Comparison of ENCODE assay signal across 8 cellular contexts in the genomic region with DNA sequence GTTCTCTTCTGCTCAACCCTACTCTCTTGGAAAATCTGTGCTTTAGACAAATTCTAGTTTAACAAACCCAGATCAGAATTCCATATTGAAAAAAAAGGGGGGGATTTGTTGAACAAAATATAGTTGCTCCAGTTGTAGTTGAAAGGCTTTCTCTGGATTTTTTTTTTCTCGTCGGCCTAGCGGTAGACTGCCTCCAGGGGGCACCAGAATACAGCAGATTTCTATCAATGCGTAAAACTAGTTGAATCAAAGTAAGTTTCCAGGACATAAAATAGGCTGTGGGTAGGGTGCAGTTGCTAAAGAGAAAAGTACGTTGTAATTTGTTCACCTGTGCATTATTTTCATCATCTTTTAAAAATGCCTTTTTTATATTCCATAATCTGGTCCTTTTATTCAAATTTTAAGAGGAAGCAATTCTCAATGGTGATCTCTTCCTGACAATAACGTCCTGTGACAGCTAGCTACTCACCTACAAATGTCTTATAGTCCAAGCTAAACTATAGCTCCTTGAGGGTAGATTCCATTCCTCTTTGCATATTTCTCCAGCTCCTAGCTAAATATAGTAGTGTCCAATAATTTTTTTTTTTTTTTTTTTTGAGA.
DNase-seq lines count a peak whose midpoint lies in the region; ATAC-seq and TF ChIP-seq lines count a peak whose summit lies in the region.
"Had no signal": no experiment of that assay in that cellular context is flagged by ENCODE, and none has a peak within 500 bp of the region (broad histone marks: within the 10 kb centered on the region; RNA-seq: fewer than 3 reads in every experiment).

No MANE protein-coding gene starts in this region.

- no peak overlapping the region for H3K4me3 ChIP-seq in left lung

- H3K4me1 ChIP-seq in left lung: peaks cover 0 to 5% of the 10 kb centered on the region in 2 donors

- ATAC-seq in left lung: peak; percentile 90

- DNase-seq in GM10266 (ENCODE audit: extremely low spot score) (peak; percentile 52), NCI-H1694 treated with DMSO at 0.1 percent for 48 hours (lab: John Stamatoyannopoulos, UW) (peak; percentile 11), cerebellar cortex (ENCODE audit: low spot score) (peak; percentile 54), left lung (no peak), ecto neural progenitor cell (ENCODE audit: low spot score) (no peak)
- DNase-seq in activated CD4-positive, CD25-positive, alpha-beta regulatory T cell (lab: John Stamatoyannopoulos, UW): peak; percentile 10 to 48 (median 34)
- DNase-seq in stimulated activated CD4-positive, alpha-beta T cell treated with anti-CD3 and anti-CD28 coated beads, TNF-alpha, amount 100 ng/mL, for 4 hours (ENCODE audit: low read depth in 3 of 3): peak; percentile 11 to 45 (median 21)

- peaks cover 0 to 9% of the 10 kb centered on the region in 2 donors for H3K9me3 ChIP-seq in left lung

- H3K27me3 ChIP-seq in left lung: no peaks in the 10 kb centered on the region

- TF ChIP-seq CTCF in GM10266 (IDR thresholded peaks at IDR 0.05; ENCODE audit: control insufficient read depth, insufficient read depth, low read depth, missing control alignments): peak; percentile 80
- TF ChIP-seq CTCF in left lung (IDR thresholded peaks at IDR 0.05): peak; percentile 69 to 83

- intact Hi-C loops in left lung (cut with DNase I): loop anchor here in 1 of 2 donors (5.0 kb wide), 1 partner anchor 105 kb away; the partner anchor contains the start of gene PERP

- no peaks in the 10 kb centered on the region for H3K36me3 ChIP-seq in left lung

- no peak overlapping the region for H3K27ac ChIP-seq in left lung
- H3K27ac ChIP-seq: epithelial cell of prostate had no signal

Comparison
In these comparisons a context has a peak if more than half of its experiments do, and no peak if none do; other contexts are left out.
1. DNase-seq: peak in GM10266 (single experiment), NCI-H1694 treated with DMSO at 0.1 percent for 48 hours (single experiment), activated CD4-positive, CD25-positive, alpha-beta regulatory T cell (4 of 4), cerebellar cortex (single experiment) and stimulated activated CD4-positive, alpha-beta T cell treated with anti-CD3 and anti-CD28 coated beads, TNF-alpha, amount 100 ng/mL, for 4 hours (3 of 3); none in left lung (0 of 2) and ecto neural progenitor cell (single experiment).